In the genomic region with DNA sequence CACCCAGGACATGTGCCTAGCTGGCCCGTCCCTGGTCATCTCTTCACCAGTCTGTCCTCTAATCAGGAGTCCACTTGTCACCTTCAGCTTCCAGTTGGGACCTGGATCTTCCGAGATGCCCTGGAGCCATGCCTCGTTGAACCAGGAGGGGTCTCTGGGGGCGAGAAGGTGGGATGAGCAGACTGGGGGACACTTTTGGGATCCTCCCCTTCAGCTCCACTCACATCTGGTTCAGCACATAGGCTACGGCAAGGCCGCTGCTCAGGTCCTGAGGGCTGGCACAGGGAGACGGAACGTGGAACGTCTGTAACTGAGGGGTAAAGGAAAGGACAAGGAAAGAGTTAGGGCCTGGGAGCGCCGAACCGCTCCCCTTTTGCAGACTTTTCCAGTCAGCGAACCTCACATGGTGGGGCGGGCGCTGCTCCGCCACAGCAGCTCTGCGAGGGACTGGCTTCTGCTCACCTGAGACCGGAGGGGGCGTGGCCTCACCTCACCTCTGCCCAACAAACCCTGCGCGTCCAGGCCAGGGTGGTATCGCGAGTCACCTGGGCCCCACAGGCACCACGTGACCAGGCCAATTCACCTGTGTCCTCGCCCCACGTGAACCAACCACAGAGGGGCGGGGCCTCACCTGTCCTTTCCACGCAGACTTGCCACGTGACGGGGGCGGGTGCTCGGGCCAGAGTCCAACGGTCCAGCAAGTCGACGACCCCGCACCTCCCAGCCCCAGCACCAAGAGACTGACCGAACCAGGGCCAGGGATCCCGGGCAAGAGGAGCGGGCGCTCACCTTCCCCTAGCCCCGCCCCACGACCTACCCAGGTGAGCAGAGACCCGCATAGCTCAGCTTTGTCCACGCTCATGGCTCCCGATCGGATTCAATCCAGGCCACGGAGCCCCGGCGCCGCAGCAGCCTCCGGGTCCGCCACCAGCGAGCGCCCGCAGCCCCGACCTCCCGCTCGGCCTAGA, we compare ENCODE assay signal across 1 cellular context.
TF ChIP-seq lines count a peak whose summit lies in the region.

A gene with protein sequence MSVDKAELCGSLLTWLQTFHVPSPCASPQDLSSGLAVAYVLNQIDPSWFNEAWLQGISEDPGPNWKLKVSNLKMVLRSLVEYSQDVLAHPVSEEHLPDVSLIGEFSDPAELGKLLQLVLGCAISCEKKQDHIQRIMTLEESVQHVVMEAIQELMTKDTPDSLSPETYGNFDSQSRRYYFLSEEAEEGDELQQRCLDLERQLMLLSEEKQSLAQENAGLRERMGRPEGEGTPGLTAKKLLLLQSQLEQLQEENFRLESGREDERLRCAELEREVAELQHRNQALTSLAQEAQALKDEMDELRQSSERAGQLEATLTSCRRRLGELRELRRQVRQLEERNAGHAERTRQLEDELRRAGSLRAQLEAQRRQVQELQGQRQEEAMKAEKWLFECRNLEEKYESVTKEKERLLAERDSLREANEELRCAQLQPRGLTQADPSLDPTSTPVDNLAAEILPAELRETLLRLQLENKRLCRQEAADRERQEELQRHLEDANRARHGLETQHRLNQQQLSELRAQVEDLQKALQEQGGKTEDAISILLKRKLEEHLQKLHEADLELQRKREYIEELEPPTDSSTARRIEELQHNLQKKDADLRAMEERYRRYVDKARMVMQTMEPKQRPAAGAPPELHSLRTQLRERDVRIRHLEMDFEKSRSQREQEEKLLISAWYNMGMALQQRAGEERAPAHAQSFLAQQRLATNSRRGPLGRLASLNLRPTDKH (minus strand): TSS at position 965 of the 968 bp plus-strand sequence. CDS start 103 bp downstream, at position 862.

TF ChIP-seq in H1, 55 proteins besides CTCF, POLR2A, EP300 and RAD21 (continued from another document and continues in another):
- TF ChIP-seq EZH2 (IDR thresholded peaks at IDR 0.05; ENCODE audit: low read depth, low read length, severe bottlenecking), result no peak
- no peak for TF ChIP-seq EGR1 (IDR thresholded peaks at IDR 0.05; ENCODE audit: borderline replicate concordance, low read depth, low read length)
- no peak for TF ChIP-seq CHD1 (IDR thresholded peaks at IDR 0.05; ENCODE audit: low read depth, low read length)
- no peak for TF ChIP-seq BCL11A (IDR thresholded peaks at IDR 0.05; ENCODE audit: low read depth in 2 of 2, low read length in 2 of 2)
- TF ChIP-seq, protein P1, sequence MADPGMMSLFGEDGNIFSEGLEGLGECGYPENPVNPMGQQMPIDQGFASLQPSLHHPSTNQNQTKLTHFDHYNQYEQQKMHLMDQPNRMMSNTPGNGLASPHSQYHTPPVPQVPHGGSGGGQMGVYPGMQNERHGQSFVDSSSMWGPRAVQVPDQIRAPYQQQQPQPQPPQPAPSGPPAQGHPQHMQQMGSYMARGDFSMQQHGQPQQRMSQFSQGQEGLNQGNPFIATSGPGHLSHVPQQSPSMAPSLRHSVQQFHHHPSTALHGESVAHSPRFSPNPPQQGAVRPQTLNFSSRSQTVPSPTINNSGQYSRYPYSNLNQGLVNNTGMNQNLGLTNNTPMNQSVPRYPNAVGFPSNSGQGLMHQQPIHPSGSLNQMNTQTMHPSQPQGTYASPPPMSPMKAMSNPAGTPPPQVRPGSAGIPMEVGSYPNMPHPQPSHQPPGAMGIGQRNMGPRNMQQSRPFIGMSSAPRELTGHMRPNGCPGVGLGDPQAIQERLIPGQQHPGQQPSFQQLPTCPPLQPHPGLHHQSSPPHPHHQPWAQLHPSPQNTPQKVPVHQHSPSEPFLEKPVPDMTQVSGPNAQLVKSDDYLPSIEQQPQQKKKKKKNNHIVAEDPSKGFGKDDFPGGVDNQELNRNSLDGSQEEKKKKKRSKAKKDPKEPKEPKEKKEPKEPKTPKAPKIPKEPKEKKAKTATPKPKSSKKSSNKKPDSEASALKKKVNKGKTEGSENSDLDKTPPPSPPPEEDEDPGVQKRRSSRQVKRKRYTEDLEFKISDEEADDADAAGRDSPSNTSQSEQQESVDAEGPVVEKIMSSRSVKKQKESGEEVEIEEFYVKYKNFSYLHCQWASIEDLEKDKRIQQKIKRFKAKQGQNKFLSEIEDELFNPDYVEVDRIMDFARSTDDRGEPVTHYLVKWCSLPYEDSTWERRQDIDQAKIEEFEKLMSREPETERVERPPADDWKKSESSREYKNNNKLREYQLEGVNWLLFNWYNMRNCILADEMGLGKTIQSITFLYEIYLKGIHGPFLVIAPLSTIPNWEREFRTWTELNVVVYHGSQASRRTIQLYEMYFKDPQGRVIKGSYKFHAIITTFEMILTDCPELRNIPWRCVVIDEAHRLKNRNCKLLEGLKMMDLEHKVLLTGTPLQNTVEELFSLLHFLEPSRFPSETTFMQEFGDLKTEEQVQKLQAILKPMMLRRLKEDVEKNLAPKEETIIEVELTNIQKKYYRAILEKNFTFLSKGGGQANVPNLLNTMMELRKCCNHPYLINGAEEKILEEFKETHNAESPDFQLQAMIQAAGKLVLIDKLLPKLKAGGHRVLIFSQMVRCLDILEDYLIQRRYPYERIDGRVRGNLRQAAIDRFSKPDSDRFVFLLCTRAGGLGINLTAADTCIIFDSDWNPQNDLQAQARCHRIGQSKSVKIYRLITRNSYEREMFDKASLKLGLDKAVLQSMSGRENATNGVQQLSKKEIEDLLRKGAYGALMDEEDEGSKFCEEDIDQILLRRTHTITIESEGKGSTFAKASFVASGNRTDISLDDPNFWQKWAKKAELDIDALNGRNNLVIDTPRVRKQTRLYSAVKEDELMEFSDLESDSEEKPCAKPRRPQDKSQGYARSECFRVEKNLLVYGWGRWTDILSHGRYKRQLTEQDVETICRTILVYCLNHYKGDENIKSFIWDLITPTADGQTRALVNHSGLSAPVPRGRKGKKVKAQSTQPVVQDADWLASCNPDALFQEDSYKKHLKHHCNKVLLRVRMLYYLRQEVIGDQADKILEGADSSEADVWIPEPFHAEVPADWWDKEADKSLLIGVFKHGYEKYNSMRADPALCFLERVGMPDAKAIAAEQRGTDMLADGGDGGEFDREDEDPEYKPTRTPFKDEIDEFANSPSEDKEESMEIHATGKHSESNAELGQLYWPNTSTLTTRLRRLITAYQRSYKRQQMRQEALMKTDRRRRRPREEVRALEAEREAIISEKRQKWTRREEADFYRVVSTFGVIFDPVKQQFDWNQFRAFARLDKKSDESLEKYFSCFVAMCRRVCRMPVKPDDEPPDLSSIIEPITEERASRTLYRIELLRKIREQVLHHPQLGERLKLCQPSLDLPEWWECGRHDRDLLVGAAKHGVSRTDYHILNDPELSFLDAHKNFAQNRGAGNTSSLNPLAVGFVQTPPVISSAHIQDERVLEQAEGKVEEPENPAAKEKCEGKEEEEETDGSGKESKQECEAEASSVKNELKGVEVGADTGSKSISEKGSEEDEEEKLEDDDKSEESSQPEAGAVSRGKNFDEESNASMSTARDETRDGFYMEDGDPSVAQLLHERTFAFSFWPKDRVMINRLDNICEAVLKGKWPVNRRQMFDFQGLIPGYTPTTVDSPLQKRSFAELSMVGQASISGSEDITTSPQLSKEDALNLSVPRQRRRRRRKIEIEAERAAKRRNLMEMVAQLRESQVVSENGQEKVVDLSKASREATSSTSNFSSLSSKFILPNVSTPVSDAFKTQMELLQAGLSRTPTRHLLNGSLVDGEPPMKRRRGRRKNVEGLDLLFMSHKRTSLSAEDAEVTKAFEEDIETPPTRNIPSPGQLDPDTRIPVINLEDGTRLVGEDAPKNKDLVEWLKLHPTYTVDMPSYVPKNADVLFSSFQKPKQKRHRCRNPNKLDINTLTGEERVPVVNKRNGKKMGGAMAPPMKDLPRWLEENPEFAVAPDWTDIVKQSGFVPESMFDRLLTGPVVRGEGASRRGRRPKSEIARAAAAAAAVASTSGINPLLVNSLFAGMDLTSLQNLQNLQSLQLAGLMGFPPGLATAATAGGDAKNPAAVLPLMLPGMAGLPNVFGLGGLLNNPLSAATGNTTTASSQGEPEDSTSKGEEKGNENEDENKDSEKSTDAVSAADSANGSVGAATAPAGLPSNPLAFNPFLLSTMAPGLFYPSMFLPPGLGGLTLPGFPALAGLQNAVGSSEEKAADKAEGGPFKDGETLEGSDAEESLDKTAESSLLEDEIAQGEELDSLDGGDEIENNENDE (IDR thresholded peaks at IDR 0.05; ENCODE audit: insufficient replicate concordance, low read length), result no peak
- TF ChIP-seq CREB1 (IDR thresholded peaks at IDR 0.05), result peak; percentile 19; the same call in 1 of the 2 replicates
- no peak for TF ChIP-seq TEAD4 (IDR thresholded peaks at IDR 0.05; ENCODE audit: low read depth, low read length)
- no peak for TF ChIP-seq KDM1A (IDR thresholded peaks at IDR 0.05; ENCODE audit: borderline replicate concordance, low read length)
- peak; percentile 25; the same call in 1 of the 2 replicates for TF ChIP-seq TAF1 (IDR thresholded peaks at IDR 0.05; ENCODE audit: low read depth, low read length)
- TF ChIP-seq GABPA (IDR thresholded peaks at IDR 0.05; ENCODE audit: borderline replicate concordance, insufficient read depth, low read length), result no peak
- no peak for TF ChIP-seq RNF2 (IDR thresholded peaks at IDR 0.05; ENCODE audit: borderline replicate concordance, low read depth, low read length, missing control alignments, poor library complexity, severe bottlenecking)
- TF ChIP-seq HDAC6 (IDR thresholded peaks at IDR 0.05; ENCODE audit: low read depth, low read length), result no peak
- TF ChIP-seq, protein P2, sequence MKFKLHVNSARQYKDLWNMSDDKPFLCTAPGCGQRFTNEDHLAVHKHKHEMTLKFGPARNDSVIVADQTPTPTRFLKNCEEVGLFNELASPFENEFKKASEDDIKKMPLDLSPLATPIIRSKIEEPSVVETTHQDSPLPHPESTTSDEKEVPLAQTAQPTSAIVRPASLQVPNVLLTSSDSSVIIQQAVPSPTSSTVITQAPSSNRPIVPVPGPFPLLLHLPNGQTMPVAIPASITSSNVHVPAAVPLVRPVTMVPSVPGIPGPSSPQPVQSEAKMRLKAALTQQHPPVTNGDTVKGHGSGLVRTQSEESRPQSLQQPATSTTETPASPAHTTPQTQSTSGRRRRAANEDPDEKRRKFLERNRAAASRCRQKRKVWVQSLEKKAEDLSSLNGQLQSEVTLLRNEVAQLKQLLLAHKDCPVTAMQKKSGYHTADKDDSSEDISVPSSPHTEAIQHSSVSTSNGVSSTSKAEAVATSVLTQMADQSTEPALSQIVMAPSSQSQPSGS (IDR thresholded peaks at IDR 0.05; ENCODE audit: low read length), result no peak
- TF ChIP-seq CBX8 (IDR thresholded peaks at IDR 0.05; ENCODE audit: borderline replicate concordance, low read depth, low read length), result no peak
- no peak for TF ChIP-seq RFX5 (IDR thresholded peaks at IDR 0.05; ENCODE audit: borderline replicate concordance, low read depth, low read length)
- TF ChIP-seq FOSL1 (IDR thresholded peaks at IDR 0.05; ENCODE audit: insufficient read depth, low read depth, low read length), result no peak
- TF ChIP-seq SRF (IDR thresholded peaks at IDR 0.05; ENCODE audit: low read depth, low read length), result no peak
- no peak for TF ChIP-seq RBBP5 (IDR thresholded peaks at IDR 0.05; ENCODE audit: borderline replicate concordance, low read depth, low read length)
- TF ChIP-seq JUN (IDR thresholded peaks at IDR 0.05; ENCODE audit: low read depth, low read length), result no peak
- TF ChIP-seq POU5F1 (IDR thresholded peaks at IDR 0.05; ENCODE audit: low read depth, low read length), result no peak
- no peak for TF ChIP-seq SP2 (IDR thresholded peaks at IDR 0.05; ENCODE audit: low read length)
- no peak; the same call in 1 of the 2 replicates for TF ChIP-seq SP4 (IDR thresholded peaks at IDR 0.05; ENCODE audit: low read length)
- peak; percentile 59 for TF ChIP-seq SAP30 (IDR thresholded peaks at IDR 0.05; ENCODE audit: insufficient read depth, insufficient replicate concordance, low read length)
- TF ChIP-seq CHD2 (IDR thresholded peaks at IDR 0.05; ENCODE audit: low read length), result peak; percentile 84
- TF ChIP-seq SIX5 (IDR thresholded peaks at IDR 0.05; ENCODE audit: low read depth, low read length), result no peak
- peak in 1 of 2 experiments; percentile 77; a peak in 2 of 4 replicates for TF ChIP-seq SIN3A (conservative IDR thresholded peaks at IDR 0.05 in 1 of 2, IDR thresholded peaks at IDR 0.05 in 1 of 2; ENCODE audit: low read depth in 1 of 2, low read length in 2 of 2)
- no peak for TF ChIP-seq JUND (IDR thresholded peaks at IDR 0.05; ENCODE audit: low read length)
- peak in 1 of 2 experiments; percentile 79; a peak in 1 of 4 replicates for TF ChIP-seq HDAC2 (IDR thresholded peaks at IDR 0.05; ENCODE audit: borderline replicate concordance in 1 of 2, low read depth in 2 of 2, low read length in 2 of 2)
- TF ChIP-seq TCF12 (IDR thresholded peaks at IDR 0.05; ENCODE audit: low read depth, low read length), result no peak
- TF ChIP-seq SIRT6 (IDR thresholded peaks at IDR 0.05; ENCODE audit: low read length), result no peak
- TF ChIP-seq, protein P3, sequence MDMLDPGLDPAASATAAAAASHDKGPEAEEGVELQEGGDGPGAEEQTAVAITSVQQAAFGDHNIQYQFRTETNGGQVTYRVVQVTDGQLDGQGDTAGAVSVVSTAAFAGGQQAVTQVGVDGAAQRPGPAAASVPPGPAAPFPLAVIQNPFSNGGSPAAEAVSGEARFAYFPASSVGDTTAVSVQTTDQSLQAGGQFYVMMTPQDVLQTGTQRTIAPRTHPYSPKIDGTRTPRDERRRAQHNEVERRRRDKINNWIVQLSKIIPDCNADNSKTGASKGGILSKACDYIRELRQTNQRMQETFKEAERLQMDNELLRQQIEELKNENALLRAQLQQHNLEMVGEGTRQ (IDR thresholded peaks at IDR 0.05; ENCODE audit: low read length), result peak; percentile 97
- peak; percentile 62 for TF ChIP-seq BACH1 (IDR thresholded peaks at IDR 0.05; ENCODE audit: low read length)
- TF ChIP-seq NANOG (IDR thresholded peaks at IDR 0.05; ENCODE audit: insufficient read depth, low read depth, low read length, poor library complexity, severe bottlenecking), result no peak
- no peak for TF ChIP-seq CBX5 (IDR thresholded peaks at IDR 0.05; ENCODE audit: low read depth, low read length)
- no peak for TF ChIP-seq CTBP2 (IDR thresholded peaks at IDR 0.05; ENCODE audit: borderline replicate concordance, insufficient read depth, insufficient read length, low read length)
- TF ChIP-seq, protein P4, sequence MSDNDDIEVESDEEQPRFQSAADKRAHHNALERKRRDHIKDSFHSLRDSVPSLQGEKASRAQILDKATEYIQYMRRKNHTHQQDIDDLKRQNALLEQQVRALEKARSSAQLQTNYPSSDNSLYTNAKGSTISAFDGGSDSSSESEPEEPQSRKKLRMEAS (IDR thresholded peaks at IDR 0.05), result peak; percentile 91
- TF ChIP-seq, protein P5, sequence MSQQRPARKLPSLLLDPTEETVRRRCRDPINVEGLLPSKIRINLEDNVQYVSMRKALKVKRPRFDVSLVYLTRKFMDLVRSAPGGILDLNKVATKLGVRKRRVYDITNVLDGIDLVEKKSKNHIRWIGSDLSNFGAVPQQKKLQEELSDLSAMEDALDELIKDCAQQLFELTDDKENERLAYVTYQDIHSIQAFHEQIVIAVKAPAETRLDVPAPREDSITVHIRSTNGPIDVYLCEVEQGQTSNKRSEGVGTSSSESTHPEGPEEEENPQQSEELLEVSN (IDR thresholded peaks at IDR 0.05), result peak; percentile 25
- TF ChIP-seq KDM5A (IDR thresholded peaks at IDR 0.05; ENCODE audit: low read length), result no peak; the same call in 1 of the 2 replicates
- no peak for TF ChIP-seq RXRA (IDR thresholded peaks at IDR 0.05; ENCODE audit: insufficient read depth, low read depth, low read length)
- no peak for TF ChIP-seq NRF1 (IDR thresholded peaks at IDR 0.05; ENCODE audit: low read depth, low read length)
- TF ChIP-seq, protein P6, sequence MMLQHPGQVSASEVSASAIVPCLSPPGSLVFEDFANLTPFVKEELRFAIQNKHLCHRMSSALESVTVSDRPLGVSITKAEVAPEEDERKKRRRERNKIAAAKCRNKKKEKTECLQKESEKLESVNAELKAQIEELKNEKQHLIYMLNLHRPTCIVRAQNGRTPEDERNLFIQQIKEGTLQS (IDR thresholded peaks at IDR 0.05; ENCODE audit: insufficient read depth, low read depth, low read length), result peak; percentile 87
- TF ChIP-seq TAF7 (optimal IDR thresholded peaks at IDR 0.05; ENCODE audit: borderline replicate concordance, low read depth, low read length), result no peak
- TF ChIP-seq POLR2AphosphoS5 (IDR thresholded peaks at IDR 0.05; ENCODE audit: low read depth, low read length), result no peak; the same call in 1 of the 2 replicates
- TF ChIP-seq MAFK (IDR thresholded peaks at IDR 0.05; ENCODE audit: low read depth, low read length), result no peak
